Comparison of ENCODE assay signal across 1 cellular context in genomic region chr14:93207468-93208308, GRCh38.
A peak's percentile ranks its signal among the peaks of the same experiment; 100 is the strongest.
TF ChIP-seq lines count a peak whose summit lies in the region.

No MANE protein-coding gene starts in this region.

TF ChIP-seq in K562, 482 proteins besides CTCF, POLR2A, EP300 and RAD21:
- TF ChIP-seq ZNF518B (CRISPR knock-in tag; IDR thresholded peaks at IDR 0.05) = no peak
- 0 out of 2 replicates have a peak, but pooled peaks have one; percentile 19 for TF ChIP-seq ZBTB1 (CRISPR knock-in tag; IDR thresholded peaks at IDR 0.05; ENCODE audit: borderline replicate concordance, low read depth)
- peak; percentile 75; the same call in 1 of the 2 replicates for TF ChIP-seq ZBTB7A (IDR thresholded peaks at IDR 0.05; ENCODE audit: borderline replicate concordance, control insufficient read depth, low read depth, low read length)
- TF ChIP-seq HOMEZ (CRISPR knock-in tag; IDR thresholded peaks at IDR 0.05) = no peak
- TF ChIP-seq SIN3B (IDR thresholded peaks at IDR 0.05; ENCODE audit: low read depth) = 0 out of 2 replicates have a peak, but pooled peaks have one; percentile 10
- 0 out of 2 replicates have a peak, but pooled peaks have one; percentile 21 for TF ChIP-seq EP400 (IDR thresholded peaks at IDR 0.05)
- TF ChIP-seq SMARCA5 (IDR thresholded peaks at IDR 0.05) = 0 out of 2 replicates have a peak, but pooled peaks have one; percentile 23
- TF ChIP-seq ATF3 (IDR thresholded peaks at IDR 0.05) = peak; percentile 47; the same call in 1 of the 2 replicates
- TF ChIP-seq ATF3 (CRISPR knock-in tag; conservative IDR thresholded peaks at IDR 0.05) = no peak
- TF ChIP-seq ZFX (CRISPR knock-in tag; IDR thresholded peaks at IDR 0.05) = peak; percentile 9
- no peak for TF ChIP-seq CHD1 (IDR thresholded peaks at IDR 0.05; ENCODE audit: low read length)
- 0 out of 2 replicates have a peak, but pooled peaks have one; percentile 29 for TF ChIP-seq NR1H2 (CRISPR knock-in tag; IDR thresholded peaks at IDR 0.05)
- TF ChIP-seq DPF2 (IDR thresholded peaks at IDR 0.05) = peak; percentile 61
- peak; percentile 9; the same call in 1 of the 2 replicates for TF ChIP-seq TFAP4 (CRISPR knock-in tag; IDR thresholded peaks at IDR 0.05; ENCODE audit: borderline replicate concordance)
- TF ChIP-seq ZNF583 (CRISPR knock-in tag; IDR thresholded peaks at IDR 0.05) = no peak
- peak; percentile 27; the same call in 1 of the 2 replicates for TF ChIP-seq SMC3 (conservative IDR thresholded peaks at IDR 0.05; ENCODE audit: insufficient read depth, low read depth, low read length)
- TF ChIP-seq VEZF1 (CRISPR knock-in tag; IDR thresholded peaks at IDR 0.05) = peak; percentile 49; the same call in 1 of the 2 replicates
- no peak for TF ChIP-seq ZNF740 (CRISPR knock-in tag; IDR thresholded peaks at IDR 0.05)
- no peak for TF ChIP-seq ZNF740 (tag; IDR thresholded peaks at IDR 0.05)
- peak; percentile 76 for TF ChIP-seq EGR1 (conservative IDR thresholded peaks at IDR 0.05)
- TF ChIP-seq EHMT2 (IDR thresholded peaks at IDR 0.05) = peak; percentile 50; the same call in 1 of the 2 replicates
- no peak for TF ChIP-seq LCOR (CRISPR knock-in tag; IDR thresholded peaks at IDR 0.05)
- 0 out of 2 replicates have a peak, but pooled peaks have one; percentile 7 for TF ChIP-seq HNRNPL (IDR thresholded peaks at IDR 0.05; ENCODE audit: low read depth, low read length)
- TF ChIP-seq MTA2 (IDR thresholded peaks at IDR 0.05; ENCODE audit: low read depth) = peak; percentile 31; the same call in 1 of the 2 replicates
- TF ChIP-seq HDAC1 (IDR thresholded peaks at IDR 0.05) = peak in 1 of 2 experiments; percentile 28; a peak in 1 of 4 replicates
